Comparison of ENCODE assay signal across 25 cellular contexts in the genomic region with DNA sequence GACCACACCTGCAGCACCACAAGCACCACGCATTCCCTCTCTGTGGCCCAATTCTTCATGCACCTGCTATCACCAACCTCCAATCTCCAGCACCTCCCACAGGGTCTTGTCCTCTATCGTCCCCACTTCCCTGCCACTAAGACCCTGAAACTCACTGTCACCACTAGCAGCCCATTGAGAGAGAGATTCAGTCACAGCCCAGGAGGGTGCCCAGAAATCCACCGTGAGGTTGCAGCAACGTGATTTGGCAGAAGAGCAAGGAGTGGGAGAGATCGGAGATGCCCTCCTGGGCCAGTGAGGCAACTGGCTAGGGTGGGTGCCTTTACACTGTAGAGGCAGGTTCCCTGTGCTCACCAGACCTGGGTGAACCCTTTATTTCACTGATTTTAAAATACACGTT.
"Had no signal": no experiment of that assay in that cellular context is flagged by ENCODE, and none has a peak within 500 bp of the region (broad histone marks: within the 10 kb centered on the region; RNA-seq: fewer than 3 reads in every experiment).

No MANE protein-coding gene starts in this region.

- H3K4me1 ChIP-seq: breast epithelium, colonic mucosa, heart left ventricle, lower lobe of right lung, pancreas, psoas muscle had no signal

- H3K4me3 Mint-ChIP-seq: activated naive CD4-positive, alpha-beta T cell treated with anti-CD3 and anti-CD28 coated beads for 36 hours; activated naive CD8-positive, alpha-beta T cell treated with anti-CD3 and anti-CD28 coated beads, Interleukin-2, amount 10 ng/mL, durations not matched to agents 7 days and 5 days; activated T-cell treated with anti-CD3 and anti-CD28 coated beads, Interleukin-2, amount 50 U/mL, for 4 hours; naive thymus-derived CD4-positive, alpha-beta T cell; stimulated activated memory B cell treated with anti-CD40 and anti-IgM and Interleukin-4, amounts not matched to agents 10 μg/mL and 1 μg/mL and 100 μg/mL, for 72 hours; T-cell had no signal

- DNase-seq: activated CD4-positive, CD25-positive, alpha-beta regulatory T cell treated with anti-CD3 and anti-CD28 coated beads, Interleukin-2, amount 50 U/mL, for 72 hours; activated naive CD4-positive, alpha-beta T cell treated with anti-CD3 and anti-CD28 coated beads for 36 hours; activated naive CD8-positive, alpha-beta T cell treated with anti-CD3 and anti-CD28 coated beads, Interleukin-2, amount 10 ng/mL, durations not matched to agents 7 days and 5 days; activated T-cell treated with anti-CD3 and anti-CD28 coated beads, Interleukin-2, amount 50 U/mL, for 4 hours; amniotic stem cell; colonic mucosa; heart left ventricle; left cardiac atrium; lower lobe of right lung; mesendoderm; naive thymus-derived CD4-positive, alpha-beta T cell; pancreas; psoas muscle; right cardiac atrium; stimulated activated CD4-positive, alpha-beta T cell treated with anti-CD3 and anti-CD28 coated beads, Interleukin-2, amount 100 ng/mL, for 24 hours; T-cell; testis; trophoblast cell; WERI-Rb-1 had no signal

- H3K4me3 ChIP-seq: breast epithelium, colonic mucosa, heart left ventricle, lower lobe of right lung, pancreas, psoas muscle, testis had no signal

- H3K27ac ChIP-seq: breast epithelium, colonic mucosa, epithelial cell of prostate, heart left ventricle, lower lobe of right lung, pancreas, psoas muscle, testis, WERI-Rb-1 had no signal

- ATAC-seq: activated T-cell treated with anti-CD3 and anti-CD28 coated beads, Interleukin-2, amount 50 U/mL, for 4 hours; left cardiac atrium; lower lobe of right lung; naive thymus-derived CD4-positive, alpha-beta T cell; pancreas; psoas muscle; right cardiac atrium; T-cell had no signal

- H3K27ac Mint-ChIP-seq: activated naive CD4-positive, alpha-beta T cell treated with anti-CD3 and anti-CD28 coated beads for 36 hours; activated naive CD8-positive, alpha-beta T cell treated with anti-CD3 and anti-CD28 coated beads, Interleukin-2, amount 10 ng/mL, durations not matched to agents 7 days and 5 days; activated T-helper 2 cell treated with anti-CD3 and anti-CD28 coated beads, Interferon-gamma antibody, Interleukin-2, Interleukin-4, amounts not matched to agents 10 μg/mL and 5 μg/mL and 100 μg/mL, durations not matched to agents 14 hours and 24 hours and 36 hours; naive thymus-derived CD4-positive, alpha-beta T cell; stimulated activated memory B cell treated with anti-CD40 and anti-IgM and Interleukin-4, amounts not matched to agents 10 μg/mL and 1 μg/mL and 100 μg/mL, for 72 hours; T-cell had no signal

- H3K27me3 ChIP-seq: colonic mucosa, pancreas, testis had no signal

- H3K36me3 Mint-ChIP-seq: activated naive CD8-positive, alpha-beta T cell treated with anti-CD3 and anti-CD28 coated beads, Interleukin-2, amount 10 ng/mL, durations not matched to agents 7 days and 5 days; naive thymus-derived CD4-positive, alpha-beta T cell; stimulated activated memory B cell treated with anti-CD40 and anti-IgM and Interleukin-4, amounts not matched to agents 10 μg/mL and 1 μg/mL and 100 μg/mL, for 72 hours; T-cell had no signal

- H3K9me3 Mint-ChIP-seq: activated naive CD4-positive, alpha-beta T cell treated with anti-CD3 and anti-CD28 coated beads for 36 hours; activated naive CD8-positive, alpha-beta T cell treated with anti-CD3 and anti-CD28 coated beads, Interleukin-2, amount 10 ng/mL, durations not matched to agents 7 days and 5 days; activated T-cell treated with anti-CD3 and anti-CD28 coated beads, Interleukin-2, amount 50 U/mL, for 4 hours; activated T-helper 2 cell treated with anti-CD3 and anti-CD28 coated beads, Interferon-gamma antibody, Interleukin-2, Interleukin-4, amounts not matched to agents 10 μg/mL and 5 μg/mL and 100 μg/mL, durations not matched to agents 14 hours and 24 hours and 36 hours; naive thymus-derived CD4-positive, alpha-beta T cell; stimulated activated memory B cell treated with anti-CD40 and anti-IgM and Interleukin-4, amounts not matched to agents 10 μg/mL and 1 μg/mL and 100 μg/mL, for 72 hours; T-cell had no signal

- H3K4me1 Mint-ChIP-seq: activated naive CD8-positive, alpha-beta T cell treated with anti-CD3 and anti-CD28 coated beads, Interleukin-2, amount 10 ng/mL, durations not matched to agents 7 days and 5 days; stimulated activated memory B cell treated with anti-CD40 and anti-IgM and Interleukin-4, amounts not matched to agents 10 μg/mL and 1 μg/mL and 100 μg/mL, for 72 hours had no signal

- FAIRE-seq: islet of Langerhans, pancreas, TTC549 had no signal

- H3K36me3 ChIP-seq: breast epithelium, colonic mucosa, heart left ventricle, lower lobe of right lung, pancreas, WERI-Rb-1 had no signal

- H3K9me3 ChIP-seq: breast epithelium, colonic mucosa, heart left ventricle, lower lobe of right lung, pancreas, psoas muscle, testis had no signal
